ENCODE assay signal across 26 cellular contexts in genomic region chr10:37057280-37057679, GRCh38.
"Had no signal": no experiment of that assay in that cellular context is flagged by ENCODE, and none has a peak within 500 bp of the region (broad histone marks: within the 10 kb centered on the region; RNA-seq: fewer than 3 reads in every experiment).

No MANE protein-coding gene starts in this region.

- H3K36me3 ChIP-seq: suprapubic skin, thoracic aorta, thyroid gland, tibial artery, tibial nerve, transverse colon, upper lobe of left lung, upper lobe of right lung, uterus, vagina had no signal

- H3K27me3 ChIP-seq: suprapubic skin, testis, thyroid gland, tibial artery, tibial nerve, transverse colon, upper lobe of left lung, upper lobe of right lung, uterus, vagina had no signal

- FAIRE-seq: urothelium cell line had no signal

- DNase-seq: stimulated activated CD4-positive, alpha-beta T cell treated with anti-CD3 and anti-CD28 coated beads, Interleukin-2, amount 100 ng/mL, for 48 hours; stimulated activated CD4-positive, alpha-beta T cell treated with anti-CD3 and anti-CD28 coated beads, Interleukin-4, amount 100 ng/mL, for 1 hour; stimulated activated CD4-positive, alpha-beta T cell treated with anti-CD3 and anti-CD28 coated beads, Interleukin-4, amount 100 ng/mL, for 24 hours; stimulated activated CD4-positive, alpha-beta T cell treated with anti-CD3 and anti-CD28 coated beads, Interleukin-4, amount 100 ng/mL, for 4 hours; stimulated activated CD8-positive, alpha-beta memory T cell treated with anti-CD3 and anti-CD28 coated beads, Interleukin-4, amount 100 ng/mL, for 48 hours; stimulated activated naive B cell treated with anti-CD40 and anti-IgM and Interleukin-4, amounts not matched to agents 10 μg/mL and 1 μg/mL and 100 μg/mL, for 72 hours; stimulated activated naive CD4-positive, alpha-beta T cell; stimulated activated naive CD4-positive, alpha-beta T cell treated with Interleukin-2 at 50 U/mL for 16 hours; stimulated activated naive CD8-positive, alpha-beta T cell treated with anti-CD3 and anti-CD28 coated beads, Interleukin-15, amount 100 ng/mL, for 72 hours; stimulated activated naive CD8-positive, alpha-beta T cell treated with anti-CD3 and anti-CD28 coated beads, Interleukin-15, Interleukin-2, amounts not matched to agents 100 U/mL and 50 U/mL, for 24 hours; substantia nigra; testis; thyroid gland; tibial artery; transverse colon; trophoblast cell; upper lobe of left lung; upper lobe of right lung; uterus had no signal

- ATAC-seq: stimulated activated effector memory CD8-positive, alpha-beta T cell treated with anti-CD3 and anti-CD28 coated beads, Interleukin-12 subunit alpha, Interleukin-12 subunit beta, amount 100 ng/mL, for 72 hours; stimulated activated memory B cell treated with anti-CD40 and anti-IgM and Interleukin-4, amounts not matched to agents 10 μg/mL and 1 μg/mL and 100 μg/mL, for 72 hours; stimulated activated naive B cell treated with anti-CD40 and anti-IgM and Interleukin-4, amounts not matched to agents 10 μg/mL and 1 μg/mL and 100 μg/mL, for 72 hours; stimulated activated naive CD8-positive, alpha-beta T cell treated with anti-CD3 and anti-CD28 coated beads, Interleukin-15, amount 100 ng/mL, for 72 hours; stimulated activated naive CD8-positive, alpha-beta T cell treated with anti-CD3 and anti-CD28 coated beads, Interleukin-15, Interleukin-2, amounts not matched to agents 100 U/mL and 50 U/mL, for 24 hours; upper lobe of right lung had no signal

- H3K27ac ChIP-seq: suprapubic skin, testis, thoracic aorta, thyroid gland, tibial artery, tibial nerve, transverse colon, upper lobe of left lung, upper lobe of right lung, uterus, vagina had no signal

- H3K4me3 ChIP-seq: suprapubic skin, testis, thoracic aorta, thyroid gland, tibial artery, tibial nerve, transverse colon, upper lobe of left lung, upper lobe of right lung, uterus, vagina had no signal

- H3K9me3 ChIP-seq: testis, thoracic aorta, thyroid gland, tibial artery, tibial nerve, transverse colon, upper lobe of left lung, upper lobe of right lung, uterus, vagina had no signal

- H3K4me1 ChIP-seq: suprapubic skin, testis, thyroid gland, tibial artery, tibial nerve, transverse colon, upper lobe of left lung, upper lobe of right lung, uterus, vagina had no signal
